Comparison of ENCODE assay signal across 9 cellular contexts in genomic region chr16:90008708-90009145, GRCh38.
A peak's percentile ranks its signal among the peaks of the same experiment; 100 is the strongest.
DNase-seq lines count a peak whose midpoint lies in the region; ATAC-seq and TF ChIP-seq lines count a peak whose summit lies in the region.
"Had no signal": no experiment of that assay in that cellular context is flagged by ENCODE, and none has a peak within 500 bp of the region (broad histone marks: within the 10 kb centered on the region; RNA-seq: fewer than 3 reads in every experiment).

No MANE protein-coding gene starts in this region.

- no peak overlapping the region for H3K4me3 ChIP-seq in astrocyte of the spinal cord (ENCODE audit: low read depth, low read length)
- H3K4me3 ChIP-seq: thoracic aorta had no signal

- DNase-seq in T-helper 2 cell treated with Interferon-gamma antibody and Interleukin-4, amounts not matched to agents 5 μg/mL and 100 μg/mL, for 36 hours (ENCODE audit: low spot score) = peak; percentile 56
- peak; percentile 22 for DNase-seq in astrocyte of the spinal cord (ENCODE audit: low read depth, low spot score)
- DNase-seq in stimulated activated naive B cell treated with anti-CD40 and anti-IgM and Interleukin-4, amounts not matched to agents 10 μg/mL and 1 μg/mL and 100 μg/mL, for 72 hours = peak; percentile 82
- DNase-seq in NCI-H526 treated with DMSO at 0.1 percent for 48 hours (lab: John Stamatoyannopoulos, UW) = no peak
- no peak for DNase-seq in inferior parietal cortex (ENCODE audit: extremely low spot score)
- no peak for DNase-seq in putamen (ENCODE audit: low spot score)

- in situ Hi-C loops in astrocyte of the spinal cord (cut with HindIII; ENCODE audit: low sequenced_read_pairs) = no loop called here

- no peaks in the 10 kb centered on the region for H3K9me3 Mint-ChIP-seq in T-helper 2 cell treated with Interferon-gamma antibody and Interleukin-4, amounts not matched to agents 5 μg/mL and 100 μg/mL, for 36 hours
- H3K9me3 Mint-ChIP-seq in stimulated activated naive B cell treated with anti-CD40 and anti-IgM and Interleukin-4, amounts not matched to agents 10 μg/mL and 1 μg/mL and 100 μg/mL, for 72 hours = peaks cover 0 to 2% of the 10 kb centered on the region in 2 donors

- peaks cover 3% of the 10 kb centered on the region for H3K27me3 Mint-ChIP-seq in T-helper 2 cell treated with Interferon-gamma antibody and Interleukin-4, amounts not matched to agents 5 μg/mL and 100 μg/mL, for 36 hours (ENCODE audit: low read depth)
- H3K27me3 Mint-ChIP-seq in stimulated activated naive B cell treated with anti-CD40 and anti-IgM and Interleukin-4, amounts not matched to agents 10 μg/mL and 1 μg/mL and 100 μg/mL, for 72 hours = no peaks in the 10 kb centered on the region

- H3K27ac Mint-ChIP-seq in T-helper 2 cell treated with Interferon-gamma antibody and Interleukin-4, amounts not matched to agents 5 μg/mL and 100 μg/mL, for 36 hours = peak overlapping the region; percentile 26
- peak overlapping the region; percentile 96 for H3K27ac Mint-ChIP-seq in stimulated activated naive B cell treated with anti-CD40 and anti-IgM and Interleukin-4, amounts not matched to agents 10 μg/mL and 1 μg/mL and 100 μg/mL, for 72 hours

- peak overlapping the region; percentile 67 for H3K4me3 Mint-ChIP-seq in T-helper 2 cell treated with Interferon-gamma antibody and Interleukin-4, amounts not matched to agents 5 μg/mL and 100 μg/mL, for 36 hours
- H3K4me3 Mint-ChIP-seq in stimulated activated naive B cell treated with anti-CD40 and anti-IgM and Interleukin-4, amounts not matched to agents 10 μg/mL and 1 μg/mL and 100 μg/mL, for 72 hours = peak overlapping the region; percentile 65 to 68

- peaks cover 11% of the 10 kb centered on the region for H3K4me1 Mint-ChIP-seq in T-helper 2 cell treated with Interferon-gamma antibody and Interleukin-4, amounts not matched to agents 5 μg/mL and 100 μg/mL, for 36 hours (ENCODE audit: low read depth)
- H3K4me1 Mint-ChIP-seq in stimulated activated naive B cell treated with anti-CD40 and anti-IgM and Interleukin-4, amounts not matched to agents 10 μg/mL and 1 μg/mL and 100 μg/mL, for 72 hours = peaks cover 41 to 90% of the 10 kb centered on the region in 2 donors

- no peak for TF ChIP-seq CTCF in astrocyte of the spinal cord (IDR thresholded peaks at IDR 0.05; ENCODE audit: low read depth, low read length)

- ATAC-seq in GM21529 (IDR thresholded peaks at IDR 0.05; ENCODE audit: unreplicated experiment) (peak; percentile 62), HG02763 (IDR thresholded peaks at IDR 0.05; ENCODE audit: unreplicated experiment) (no peak)
- ATAC-seq in stimulated activated naive B cell treated with anti-CD40 and anti-IgM and Interleukin-4, amounts not matched to agents 10 μg/mL and 1 μg/mL and 100 μg/mL, for 72 hours (replicated peaks) = peak; percentile 94 to 96

- H3K36me3 Mint-ChIP-seq in T-helper 2 cell treated with Interferon-gamma antibody and Interleukin-4, amounts not matched to agents 5 μg/mL and 100 μg/mL, for 36 hours (ENCODE audit: low read depth) = no peaks in the 10 kb centered on the region
- H3K36me3 Mint-ChIP-seq in stimulated activated naive B cell treated with anti-CD40 and anti-IgM and Interleukin-4, amounts not matched to agents 10 μg/mL and 1 μg/mL and 100 μg/mL, for 72 hours = peaks cover 11 to 23% of the 10 kb centered on the region in 2 donors

Comparison
In these comparisons a context has a peak if more than half of its experiments do, and no peak if none do; other contexts are left out.
1. DNase-seq: peak in T-helper 2 cell treated with Interferon-gamma antibody and Interleukin-4, amounts not matched to agents 5 μg/mL and 100 μg/mL, for 36 hours (single experiment), astrocyte of the spinal cord (single experiment) and stimulated activated naive B cell treated with anti-CD40 and anti-IgM and Interleukin-4, amounts not matched to agents 10 μg/mL and 1 μg/mL and 100 μg/mL, for 72 hours (single experiment); none in NCI-H526 treated with DMSO at 0.1 percent for 48 hours (single experiment), inferior parietal cortex (single experiment) and putamen (single experiment).